ENCODE assay signal across 2 cellular contexts in genomic region chr4:184595430-184595829, GRCh38.
A peak's percentile ranks its signal among the peaks of the same experiment; 100 is the strongest.
TF ChIP-seq lines count a peak whose summit lies in the region.

No MANE protein-coding gene starts in this region.

TF ChIP-seq in HepG2, 621 proteins besides CTCF, POLR2A, EP300 and RAD21:
- TF ChIP-seq CEBPB (IDR thresholded peaks at IDR 0.05; ENCODE audit: borderline replicate concordance, low read depth, low read length) (peak; percentile 28; the same call in 1 of the 2 replicates), ZFP82 (CRISPR knock-in tag; IDR thresholded peaks at IDR 0.05; ENCODE audit: borderline replicate concordance) (no peak), FOXM1 (CRISPR knock-in tag; IDR thresholded peaks at IDR 0.05) (no peak), ZNF354B (CRISPR knock-in tag; IDR thresholded peaks at IDR 0.05) (no peak), SP2 (CRISPR knock-in tag; IDR thresholded peaks at IDR 0.05) (no peak), HMG20B (CRISPR knock-in tag; conservative IDR thresholded peaks at IDR 0.05) (no peak), ZBTB8A (CRISPR knock-in tag; IDR thresholded peaks at IDR 0.05; ENCODE audit: borderline replicate concordance, low read depth) (no peak)

TF ChIP-seq in K562, 482 proteins besides CTCF, POLR2A, EP300 and RAD21:
- TF ChIP-seq, protein P1, sequence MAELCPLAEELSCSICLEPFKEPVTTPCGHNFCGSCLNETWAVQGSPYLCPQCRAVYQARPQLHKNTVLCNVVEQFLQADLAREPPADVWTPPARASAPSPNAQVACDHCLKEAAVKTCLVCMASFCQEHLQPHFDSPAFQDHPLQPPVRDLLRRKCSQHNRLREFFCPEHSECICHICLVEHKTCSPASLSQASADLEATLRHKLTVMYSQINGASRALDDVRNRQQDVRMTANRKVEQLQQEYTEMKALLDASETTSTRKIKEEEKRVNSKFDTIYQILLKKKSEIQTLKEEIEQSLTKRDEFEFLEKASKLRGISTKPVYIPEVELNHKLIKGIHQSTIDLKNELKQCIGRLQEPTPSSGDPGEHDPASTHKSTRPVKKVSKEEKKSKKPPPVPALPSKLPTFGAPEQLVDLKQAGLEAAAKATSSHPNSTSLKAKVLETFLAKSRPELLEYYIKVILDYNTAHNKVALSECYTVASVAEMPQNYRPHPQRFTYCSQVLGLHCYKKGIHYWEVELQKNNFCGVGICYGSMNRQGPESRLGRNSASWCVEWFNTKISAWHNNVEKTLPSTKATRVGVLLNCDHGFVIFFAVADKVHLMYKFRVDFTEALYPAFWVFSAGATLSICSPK (IDR thresholded peaks at IDR 0.05; ENCODE audit: borderline replicate concordance): no peak
- no peak for TF ChIP-seq CEBPG (CRISPR knock-in tag; IDR thresholded peaks at IDR 0.05)
- peak; percentile 17 to 37; a peak in 1 of 4 replicates for TF ChIP-seq CEBPG (tag; conservative IDR thresholded peaks at IDR 0.05 in 1 of 2, IDR thresholded peaks at IDR 0.05 in 1 of 2)
- peak; percentile 57 for TF ChIP-seq CEBPB (tag; IDR thresholded peaks at IDR 0.05)
- TF ChIP-seq YBX1 (IDR thresholded peaks at IDR 0.05): no peak
